19 cellular contexts compared by ENCODE assay signal in genomic region chr11:12524865-12525264, GRCh38.
"Had no signal": no experiment of that assay in that cellular context is flagged by ENCODE, and none has a peak within 500 bp of the region (broad histone marks: within the 10 kb centered on the region; RNA-seq: fewer than 3 reads in every experiment).

No MANE protein-coding gene starts in this region.

- H3K4me1 ChIP-seq: colonic mucosa, thyroid gland, uterus had no signal

- DNase-seq: activated CD4-positive, alpha-beta memory T cell treated with anti-CD3 and anti-CD28 coated beads, Interleukin-2, amount 10 ng/mL, durations not matched to agents 7 days and 5 days; activated CD4-positive, alpha-beta T cell treated with anti-CD3 and anti-CD28 coated beads for 4 hours; activated effector memory CD4-positive, alpha-beta T cell treated with Interleukin-2 at 50 U/mL for 16 hours; activated T-cell treated with anti-CD3 and anti-CD28 coated beads, Interleukin-2, amount 50 U/mL, for 24 hours; adrenal gland; caudate nucleus; colonic mucosa; esophagus squamous epithelium; foreskin fibroblast; kidney glomerular epithelial cell; naive thymus-derived CD4-positive, alpha-beta T cell; stimulated activated CD4-positive, alpha-beta T cell treated with anti-CD3 and anti-CD28 coated beads, Interleukin-12 subunit alpha, Interleukin-12 subunit beta, amount 100 ng/mL, for 4 hours; stimulated activated CD4-positive, alpha-beta T cell treated with anti-CD3 and anti-CD28 coated beads, Interleukin-2, amount 100 ng/mL, for 24 hours; T-helper 17 cell; uterus had no signal

- H3K36me3 ChIP-seq: adrenal gland, colonic mucosa, thyroid gland, uterus had no signal

- H3K9me3 ChIP-seq: adrenal gland, colonic mucosa, esophagus squamous epithelium, thyroid gland, uterus had no signal

- H3K27ac ChIP-seq: adrenal gland, colonic mucosa, thyroid gland had no signal

- H3K27me3 ChIP-seq: adrenal gland, colonic mucosa, esophagus squamous epithelium, thyroid gland, uterus had no signal

- FAIRE-seq: TTC549 had no signal

- ATAC-seq: naive thymus-derived CD4-positive, alpha-beta T cell; stimulated activated effector memory CD8-positive, alpha-beta T cell treated with anti-CD3 and anti-CD28 coated beads, Interleukin-12 subunit alpha, Interleukin-12 subunit beta, amount 100 ng/mL, for 72 hours; T-helper 17 cell; WTC11 had no signal

- H3K4me3 ChIP-seq: adrenal gland, colonic mucosa, esophagus squamous epithelium, thyroid gland, uterus had no signal
